In the genomic region with DNA sequence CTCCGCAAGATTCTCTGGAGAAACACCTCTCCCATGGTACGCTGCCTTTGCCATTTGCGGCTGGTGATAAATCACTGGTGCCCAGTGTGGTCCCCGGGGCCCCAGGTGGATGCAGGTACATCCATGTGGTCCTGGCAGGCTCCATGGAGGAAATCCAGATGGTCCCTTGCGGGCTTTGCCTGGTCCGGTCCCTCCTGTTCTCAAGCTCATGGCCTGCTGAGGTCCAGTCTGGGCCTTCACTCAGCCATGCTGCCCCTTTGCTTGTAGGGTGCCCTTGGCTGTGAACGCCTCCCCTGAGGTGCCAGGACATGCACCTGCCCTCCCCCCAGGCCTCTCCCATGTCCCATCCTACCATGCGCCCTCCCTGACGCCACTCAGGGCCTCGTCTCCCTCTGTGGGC, we compare ENCODE assay signal across 9 cellular contexts. TPM values are rescaled to one million over a fixed set of nuclear protein-coding genes. Genes with fewer than 3 reads are reported as not detected.
"Had no signal": no experiment of that assay in that cellular context is flagged by ENCODE, and none has a peak within 500 bp of the region (broad histone marks: within the 10 kb centered on the region; RNA-seq: fewer than 3 reads in every experiment).

No MANE protein-coding gene starts in this region.

- H3K4me3 Mint-ChIP-seq: IgD-negative memory B cell had no signal

- H3K27ac Mint-ChIP-seq: IgD-negative memory B cell had no signal

- ATAC-seq: HepG2, K562 had no signal

- H3K27ac ChIP-seq: HL-60 had no signal

- DNase-seq: IMR-90, KBM-7, KG1 had no signal

- H3K4me3 ChIP-seq: K562 had no signal

RNA-seq across cellular contexts. Expression of gene DACT2, which starts 21.2 kb away (rescaled TPM):
- total RNA-seq: HepG2, HT-29, HT1080, IMR-90, K562 had no signal
- polyA plus RNA-seq: IgD-negative memory B cell, IMR-90, K562 had no signal
